In genomic region chr12:31325877-31326631, GRCh38 we compare ENCODE assay signal across 8 cellular contexts. TPM values are rescaled to one million over a fixed set of nuclear protein-coding genes. Genes with fewer than 3 reads are reported as not detected.
DNase-seq lines count a peak whose midpoint lies in the region; ATAC-seq and TF ChIP-seq lines count a peak whose summit lies in the region.

A gene with protein sequence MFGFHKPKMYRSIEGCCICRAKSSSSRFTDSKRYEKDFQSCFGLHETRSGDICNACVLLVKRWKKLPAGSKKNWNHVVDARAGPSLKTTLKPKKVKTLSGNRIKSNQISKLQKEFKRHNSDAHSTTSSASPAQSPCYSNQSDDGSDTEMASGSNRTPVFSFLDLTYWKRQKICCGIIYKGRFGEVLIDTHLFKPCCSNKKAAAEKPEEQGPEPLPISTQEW (minus strand): TSS chr12:31326150. CDS start chr12:31298204, 27,946 bp downstream.

- H2BK20ac ChIP-seq in IMR-90 (ENCODE audit: low read depth, low read length), result no peak within 1 kb of the TSS

- peak within 1 kb of the TSS; percentile 76 for H2BK5ac ChIP-seq in IMR-90 (ENCODE audit: low read depth, low read length, poor library complexity, severe bottlenecking)

- H2AK5ac ChIP-seq in IMR-90 (ENCODE audit: low read depth, low read length), result peak within 1 kb of the TSS; percentile 44

- H3K9me1 ChIP-seq in IMR-90 (ENCODE audit: insufficient read depth, low read length), result no peaks in the 10 kb centered on the region

- 0% methylated on average over 16 of the region's 55 CpGs; no CpG with 5 or more reads in 1 of the 2 experiments for WGBS in IMR-90 (ENCODE audit: extremely low coverage in 2 of 2, insufficient read length in 1 of 2), 2 experiments

- in situ Hi-C loops in IMR-90 (cut with MboI; ENCODE audit: low sequenced_read_pairs), result no loop called here

- peak within 1 kb of the TSS; percentile 79 for H3K27ac ChIP-seq in IMR-90 (ENCODE audit: insufficient read depth, low read length)

- ATAC-seq in GM21528 (IDR thresholded peaks at IDR 0.05; ENCODE audit: low FRiP score, unreplicated experiment) (peak; percentile 50), IMR-90 (ENCODE audit: low read depth) (peak; percentile 71)

- peak within 1 kb of the TSS; percentile 22 for H2BK120ac ChIP-seq in IMR-90 (ENCODE audit: low read depth, low read length)

- H2BK15ac ChIP-seq in IMR-90 (ENCODE audit: low read depth, low read length), result peak within 1 kb of the TSS; percentile 10; the same call in 2 of the 3 replicates

- H3K4me3 ChIP-seq in IMR-90 (ENCODE audit: insufficient read depth, low read depth, low read length), result peak within 1 kb of the TSS; percentile 71
- H3K4me3 ChIP-seq in epithelial cell of esophagus (ENCODE audit: low read length), result peak within 1 kb of the TSS; percentile 97
- H3K4me3 ChIP-seq in mononuclear cell (ENCODE audit: low read length), result peak within 1 kb of the TSS; percentile 62

- intact Hi-C loops in IMR-90 (cut with micrococcal nuclease), result loop anchor here (2.0 to 5.0 kb wide), 2 partner anchors 41 to 77 kb away; no protein-coding TSS in a partner anchor

- H4K91ac ChIP-seq in IMR-90 (ENCODE audit: insufficient read depth, low read depth, low read length), result peak within 1 kb of the TSS; percentile 88

- TF ChIP-seq CTCF in IMR-90 (conservative IDR thresholded peaks at IDR 0.05; ENCODE audit: low read depth, low read length) (no peak), epithelial cell of esophagus (IDR thresholded peaks at IDR 0.05; ENCODE audit: insufficient read depth, low read depth, low read length, missing control alignments) (no peak)

- TF ChIP-seq RAD21 in IMR-90 (IDR thresholded peaks at IDR 0.05; ENCODE audit: low read length), result no peak

- H3K4ac ChIP-seq in IMR-90 (ENCODE audit: low read depth, low read length), result peak within 1 kb of the TSS; percentile 78

- peak; percentile 79; the same call in 1 of the 2 replicates for TF ChIP-seq POLR2A in IMR-90 (IDR thresholded peaks at IDR 0.05; ENCODE audit: low read depth, low read length)

- H3K9me3 ChIP-seq in IMR-90 (ENCODE audit: control insufficient read depth, insufficient read depth, low read length) (no peaks in the 10 kb centered on the region), mononuclear cell (ENCODE audit: low read depth, low read length) (no peaks in the 10 kb centered on the region)

- DNase-seq in DMS 273 (lab: John Stamatoyannopoulos, UW; ENCODE audit: unreplicated experiment) (peak; percentile 99), IMR-90 (peak; percentile 96), OCI-M1 (lab: John Stamatoyannopoulos, UW) (peak; percentile 99), activated T-cell treated with anti-CD3 and anti-CD28 coated beads for 24 hours (ENCODE audit: low read depth) (peak; percentile 99), epithelial cell of esophagus (ENCODE audit: low read depth) (peak; percentile 99)
- peak; percentile 98 for DNase-seq in stimulated activated CD8-positive, alpha-beta memory T cell treated with anti-CD3 and anti-CD28 coated beads, Interleukin-4, amount 100 ng/mL, for 1 hour (ENCODE audit: low read depth in 2 of 2, low spot score in 1 of 2)

- H3K14ac ChIP-seq in IMR-90 (replicated peaks; ENCODE audit: low read depth, low read length), result peak within 1 kb of the TSS; percentile 91

- H3K4me1 ChIP-seq in IMR-90 (ENCODE audit: control insufficient read depth, insufficient read depth, low read length) (no peaks in the 10 kb centered on the region; the same call in 1 of the 2 replicates), mononuclear cell (ENCODE audit: insufficient read depth, low read length) (peaks cover 29% of the 10 kb centered on the region)

- peak within 1 kb of the TSS; percentile 98 for H3K23ac ChIP-seq in IMR-90 (ENCODE audit: low read depth, low read length)

- no peaks in the 10 kb centered on the region for H3K27me3 ChIP-seq in IMR-90 (ENCODE audit: control insufficient read depth, insufficient read depth, low read length)
- H3K27me3 ChIP-seq in mononuclear cell (ENCODE audit: insufficient read depth, low read length), result no peaks in the 10 kb centered on the region

- peak within 1 kb of the TSS; percentile 53 to 80 for H4K8ac ChIP-seq in IMR-90 (ENCODE audit: low read depth in 2 of 2, low read length in 2 of 2)

- peak within 1 kb of the TSS; percentile 17 for H4K5ac ChIP-seq in IMR-90 (ENCODE audit: low read depth, low read length)

- peak within 1 kb of the TSS; percentile 87 for H2AFZ ChIP-seq in IMR-90 (replicated peaks; ENCODE audit: low read length, poor library complexity)

- H4K20me1 ChIP-seq in IMR-90 (ENCODE audit: insufficient read depth, low read length), result peaks cover 5% of the 10 kb centered on the region; the same call in 1 of the 2 replicates

- peak within 1 kb of the TSS; percentile 80 for H2AK9ac ChIP-seq in IMR-90 (replicated peaks; ENCODE audit: low read depth, low read length, poor library complexity)

- H3K9ac ChIP-seq in IMR-90 (ENCODE audit: low read depth, low read length), result peak within 1 kb of the TSS; percentile 91

- peak within 1 kb of the TSS; percentile 79 for H3K56ac ChIP-seq in IMR-90 (ENCODE audit: extremely low read depth, insufficient read depth, low read length)

- dilution Hi-C loops in IMR-90 (cut with HindIII; ENCODE audit: low sequenced_read_pairs, unreplicated experiment), result no loop called here

- peak within 1 kb of the TSS; percentile 92 for H3K4me2 ChIP-seq in IMR-90 (ENCODE audit: low read depth, low read length)

- POLR2A ChIA-PET in IMR-90 (lab: Charles Lee; ENCODE audit: unreplicated experiment), result interaction anchor here (0.5 to 0.6 kb wide), 3 partner anchors 9 to 50 kb away, joined by 3 to 4 read pairs (median 4); no protein-coding TSS in a partner anchor

- H3K79me1 ChIP-seq in IMR-90 (ENCODE audit: low read depth in 1 of 2, low read length in 2 of 2), result peaks cover 0 to 28% of the 10 kb centered on the region in 2 experiments; a peak in 3 of 4 replicates

- BruUV-seq in IMR-90 (replicated peaks; lab: Mats Ljungman, UMichigan), result no TSS peak

- peak within 1 kb of the TSS; percentile 35; the same call in 1 of the 2 replicates for H3K18ac ChIP-seq in IMR-90 (ENCODE audit: low read depth, low read length)

- H3K36me3 ChIP-seq in IMR-90 (ENCODE audit: control insufficient read depth, insufficient read depth, low read length), result no peaks in the 10 kb centered on the region

- CTCF ChIA-PET in IMR-90 (lab: Yijun Ruan, JAX), result no interaction called here

TF ChIP-seq in IMR-90, 13 proteins besides CTCF, POLR2A, EP300 and RAD21:
- TF ChIP-seq CEBPB (IDR thresholded peaks at IDR 0.05; ENCODE audit: low read depth, low read length) (no peak), RFX5 (IDR thresholded peaks at IDR 0.05; ENCODE audit: low read depth, low read length) (peak; percentile 88), MAZ (IDR thresholded peaks at IDR 0.05; ENCODE audit: borderline replicate concordance, low read depth, low read length) (peak; percentile 79; the same call in 1 of the 2 replicates)

RNA-seq across cellular contexts. Expression of the gene that starts here (rescaled TPM):
- total RNA-seq in IMR-90 (2012; rRNA removed), result 30.8 and 43.3 TPM in 2 replicates
- 14.5 and 21.6 TPM in 2 replicates for polyA plus RNA-seq in IMR-90 (2012; rRNA removed)
- polyA plus RNA-seq in IMR-90 (2012; cell fraction: cytosol; rRNA removed), result 2.6 and 6.0 TPM in 2 replicates
- polyA plus RNA-seq in IMR-90 (2012; cell fraction: nucleus; rRNA removed; ENCODE audit: low replicate concordance), result 1.9 and 14.5 TPM in 2 replicates
- 109 TPM for total RNA-seq in mononuclear cell

Comparison
In these comparisons a context has a peak if more than half of its experiments do, and no peak if none do; other contexts are left out.
1. Peak in every context shown above with its lines: DNase-seq, ATAC-seq, H3K4me3 ChIP-seq and H3K27ac ChIP-seq.